Comparison of ENCODE assay signal across 9 cellular contexts in genomic region chr5:142821733-142822487, GRCh38. TPM values are rescaled to one million over a fixed set of nuclear protein-coding genes. Genes with fewer than 3 reads are reported as not detected.
DNase-seq lines count a peak whose midpoint lies in the region; ATAC-seq and TF ChIP-seq lines count a peak whose summit lies in the region.
"Had no signal": no experiment of that assay in that cellular context is flagged by ENCODE, and none has a peak within 500 bp of the region (broad histone marks: within the 10 kb centered on the region; RNA-seq: fewer than 3 reads in every experiment).

No MANE protein-coding gene starts in this region.

- no peak overlapping the region for H2BK12ac ChIP-seq in mesenchymal stem cell (ENCODE audit: low read length in 2 of 2)

- ATAC-seq in GM18909 (IDR thresholded peaks at IDR 0.05; ENCODE audit: poor library complexity, unreplicated experiment) (peak; percentile 75), HG03439 (IDR thresholded peaks at IDR 0.05; ENCODE audit: unreplicated experiment) (peak; percentile 47)
- ATAC-seq in activated CD8-positive, alpha-beta T cell treated with anti-CD3 and anti-CD28 coated beads for 36 hours: peak; percentile 93

- H3K27ac Mint-ChIP-seq in activated CD8-positive, alpha-beta T cell treated with anti-CD3 and anti-CD28 coated beads for 36 hours: peak overlapping the region; percentile 70

- no peak overlapping the region for H2BK120ac ChIP-seq in mesenchymal stem cell (ENCODE audit: low read depth, low read length)

- H3K4me2 ChIP-seq in mesenchymal stem cell (ENCODE audit: low read length, poor library complexity, severe bottlenecking): peak overlapping the region; percentile 37

- peaks cover 1% of the 10 kb centered on the region for H3K9me3 Mint-ChIP-seq in activated CD8-positive, alpha-beta T cell treated with anti-CD3 and anti-CD28 coated beads for 36 hours

- H4K8ac ChIP-seq in mesenchymal stem cell (ENCODE audit: low read length): no peak overlapping the region

- 41% methylated on average over 2 of the region's 3 CpGs for WGBS in mesenchymal stem cell

- H3K4me1 ChIP-seq in mesenchymal stem cell (ENCODE audit: control insufficient read depth, insufficient read depth, low read depth, low read length): peaks cover 35% of the 10 kb centered on the region

- H3K9me3 ChIP-seq in mesenchymal stem cell (ENCODE audit: control insufficient read depth, low read length): no peaks in the 10 kb centered on the region

- POLR2A ChIA-PET in activated CD8-positive, alpha-beta T cell treated with anti-CD3 and anti-CD28 coated beads for 36 hours (lab: Charles Lee): interaction anchor here (0.7 to 1.9 kb wide), 6 partner anchors 8 to 51 kb away, joined by 3 to 18 read pairs (median 4); partner anchors contain the start of gene ARHGAP26

- H2BK15ac ChIP-seq in mesenchymal stem cell (ENCODE audit: low read depth, poor library complexity, severe bottlenecking): no peak overlapping the region

- H2AK5ac ChIP-seq in mesenchymal stem cell (ENCODE audit: low read length, severe bottlenecking): no peak overlapping the region

- peak; percentile 95 for DNase-seq in A172 (ENCODE audit: low spot score)
- DNase-seq in activated CD8-positive, alpha-beta T cell treated with anti-CD3 and anti-CD28 coated beads for 36 hours: peak; percentile 37
- DNase-seq in mesenchymal stem cell: peak; percentile 82
- DNase-seq in ureter (ENCODE audit: low spot score): no peak
- DNase-seq in GM19240 (ENCODE audit: insufficient read length, low spot score): no peak
- no peak for DNase-seq in DMS153 treated with DMSO at 0.1 percent for 48 hours (lab: John Stamatoyannopoulos, UW; ENCODE audit: unreplicated experiment)

- CTCF ChIA-PET in activated CD8-positive, alpha-beta T cell treated with anti-CD3 and anti-CD28 coated beads for 36 hours (lab: Charles Lee): interaction anchor here (0.6 to 6.2 kb wide), 16 partner anchors 10 to 109 kb away, joined by 3 to 31 read pairs (median 5); partner anchors contain the start of gene ARHGAP26

- no peak overlapping the region for H3K18ac ChIP-seq in mesenchymal stem cell (ENCODE audit: low read depth in 1 of 2, low read length in 2 of 2)

- peaks cover 2% of the 10 kb centered on the region for H3K36me3 Mint-ChIP-seq in activated CD8-positive, alpha-beta T cell treated with anti-CD3 and anti-CD28 coated beads for 36 hours (ENCODE audit: low read depth)
- H3K36me3 Mint-ChIP-seq: brain had no signal

- H3K4ac ChIP-seq in mesenchymal stem cell (ENCODE audit: low read depth in 1 of 2, low read length in 2 of 2): no peak overlapping the region

- H3K4me3 ChIP-seq in mesenchymal stem cell (ENCODE audit: insufficient read depth in 1 of 2, low read depth in 1 of 2, low read length in 2 of 2): peak overlapping the region in 1 of 2 experiments; percentile 15

- H4K91ac ChIP-seq in mesenchymal stem cell (ENCODE audit: low read length): no peak overlapping the region

- H3K27me3 ChIP-seq in mesenchymal stem cell (ENCODE audit: control insufficient read depth in 1 of 2, insufficient read depth in 1 of 2, low read length in 2 of 2): no peaks in the 10 kb centered on the region

- no peak overlapping the region for H3K4me3 Mint-ChIP-seq in activated CD8-positive, alpha-beta T cell treated with anti-CD3 and anti-CD28 coated beads for 36 hours
- H3K4me3 Mint-ChIP-seq: brain had no signal

- no peak overlapping the region for H3K14ac ChIP-seq in mesenchymal stem cell (ENCODE audit: low read length in 2 of 2)

- H3K27me3 Mint-ChIP-seq in activated CD8-positive, alpha-beta T cell treated with anti-CD3 and anti-CD28 coated beads for 36 hours: no peaks in the 10 kb centered on the region
- H3K27me3 Mint-ChIP-seq: brain had no signal

- H3K36me3 ChIP-seq in mesenchymal stem cell (ENCODE audit: control insufficient read depth in 1 of 2, insufficient read depth in 2 of 2, low read depth in 1 of 2, low read length in 2 of 2): no peaks in the 10 kb centered on the region

- peaks cover 15% of the 10 kb centered on the region for H3K79me1 ChIP-seq in mesenchymal stem cell (replicated peaks; ENCODE audit: low read length, poor library complexity, severe bottlenecking)

- H3K27ac ChIP-seq in mesenchymal stem cell (ENCODE audit: low read length, poor library complexity, severe bottlenecking): peak overlapping the region; percentile 83

- H3K4me1 Mint-ChIP-seq in activated CD8-positive, alpha-beta T cell treated with anti-CD3 and anti-CD28 coated beads for 36 hours (ENCODE audit: low read depth): peaks cover 81% of the 10 kb centered on the region

- H3K9ac ChIP-seq in mesenchymal stem cell (ENCODE audit: low read length): peak overlapping the region; percentile 46

- intact Hi-C loops in activated CD8-positive, alpha-beta T cell treated with anti-CD3 and anti-CD28 coated beads for 36 hours (cut with micrococcal nuclease): loop anchor here (1.0 to 5.0 kb wide), 4 partner anchors 21 to 50 kb away; partner anchors contain the start of gene ARHGAP26

- no peak overlapping the region for H2BK5ac ChIP-seq in mesenchymal stem cell (ENCODE audit: low read depth, low read length, poor library complexity, severe bottlenecking)

- H3K23ac ChIP-seq in mesenchymal stem cell (ENCODE audit: low read length in 2 of 2): no peak overlapping the region

- no peak overlapping the region for H2AFZ ChIP-seq in mesenchymal stem cell (ENCODE audit: low read depth, low read length)

- no peak for TF ChIP-seq CTCF in activated CD8-positive, alpha-beta T cell treated with anti-CD3 and anti-CD28 coated beads for 36 hours (IDR thresholded peaks at IDR 0.05)

RNA-seq across cellular contexts. Expression of gene ARHGAP26, which starts 51.7 kb away (rescaled TPM):
- total RNA-seq in A172 (2014; rRNA removed; shearing (Covaris generic)): 1.6 and 3.8 TPM in 2 replicates
- 10 to 100 TPM; 12.7 to 18.0 TPM for total RNA-seq in activated CD8-positive, alpha-beta T cell treated with anti-CD3 and anti-CD28 coated beads for 36 hours
- 0.86 TPM for polyA plus RNA-seq in mesenchymal stem cell (2013, experiment 1 of 2)
- polyA plus RNA-seq in mesenchymal stem cell (2013, experiment 2 of 2): 1.0 TPM
- 46.9 TPM for total RNA-seq in ureter

Comparison
In these comparisons a context has a peak if more than half of its experiments do, and no peak if none do; other contexts are left out.
1. DNase-seq: peak in A172 (single experiment), activated CD8-positive, alpha-beta T cell treated with anti-CD3 and anti-CD28 coated beads for 36 hours (single experiment) and mesenchymal stem cell (single experiment); none in ureter (single experiment), GM19240 (single experiment) and DMS153 treated with DMSO at 0.1 percent for 48 hours (single experiment).
2. Peak in every context shown above with its lines, with median percentiles within 50 percentile points of each other: ATAC-seq.